In genomic region chr20:47784599-47785320, GRCh38 we compare ENCODE assay signal across 8 cellular contexts. TPM values are rescaled to one million over a fixed set of nuclear protein-coding genes. Genes with fewer than 3 reads are reported as not detected.
DNase-seq lines count a peak whose midpoint lies in the region; ATAC-seq and TF ChIP-seq lines count a peak whose summit lies in the region.

No MANE protein-coding gene starts in this region.

- WGBS in testis, 2 donors: 0 to 1% methylated on average over 3 to 63 of the region's 69 CpGs

- peaks cover 19% of the 10 kb centered on the region for H3K4me1 Mint-ChIP-seq in CD8-positive, alpha-beta T cell (ENCODE audit: low read depth)
- H3K4me1 Mint-ChIP-seq in central memory CD8-positive, alpha-beta T cell: no peaks in the 10 kb centered on the region

- H3K27me3 Mint-ChIP-seq in CD8-positive, alpha-beta T cell (ENCODE audit: low read depth): peaks cover 49% of the 10 kb centered on the region
- peaks cover 72% of the 10 kb centered on the region for H3K27me3 Mint-ChIP-seq in central memory CD8-positive, alpha-beta T cell

- intact Hi-C loops in CD8-positive, alpha-beta T cell (cut with DNase I, micrococcal nuclease): loop anchor here in 1 of 2 experiments (5.0 kb wide), 1 partner anchor 57 kb away; no protein-coding TSS in a partner anchor
- intact Hi-C loops in left lung (cut with DNase I) (no loop called here), testis (cut with DNase I; ENCODE audit: low total_unique reads) (loop anchor here (5.0 kb wide), 1 partner anchor 838 kb away; no protein-coding TSS in a partner anchor)

- H3K36me3 ChIP-seq in CD8-positive, alpha-beta T cell (ENCODE audit: insufficient read depth, low read length): no peaks in the 10 kb centered on the region
- H3K36me3 ChIP-seq in left lung (no peaks in the 10 kb centered on the region), testis (ENCODE audit: low read depth, missing control alignments) (no peaks in the 10 kb centered on the region)

- no peaks in the 10 kb centered on the region for H3K9me3 Mint-ChIP-seq in CD8-positive, alpha-beta T cell
- H3K9me3 Mint-ChIP-seq in central memory CD8-positive, alpha-beta T cell: no peaks in the 10 kb centered on the region

- no peak for ATAC-seq in CD8-positive, alpha-beta T cell
- ATAC-seq in central memory CD8-positive, alpha-beta T cell (replicated peaks; ENCODE audit: extremely low read depth, poor library complexity, severe bottlenecking): peak; percentile 28
- ATAC-seq in left lung (peak; percentile 18), GM18519 (IDR thresholded peaks at IDR 0.05; ENCODE audit: low FRiP score, unreplicated experiment) (no peak)

- no peak for TF ChIP-seq POLR2A in testis (IDR thresholded peaks at IDR 0.05)

- no peak for TF ChIP-seq CTCF in CD8-positive, alpha-beta T cell (IDR thresholded peaks at IDR 0.05)
- no peak for TF ChIP-seq CTCF in left lung (IDR thresholded peaks at IDR 0.05)
- peak; percentile 17 to 34 (median 23) for TF ChIP-seq CTCF in testis (IDR thresholded peaks at IDR 0.05)

- peaks cover 11% of the 10 kb centered on the region for H3K27me3 ChIP-seq in CD8-positive, alpha-beta T cell (ENCODE audit: insufficient read depth, low read length)
- H3K27me3 ChIP-seq in left lung (peaks cover 6 to 73% of the 10 kb centered on the region in 2 donors), testis (no peaks in the 10 kb centered on the region)

- H3K4me3 ChIP-seq in CD8-positive, alpha-beta T cell (ENCODE audit: low read depth, low read length): no peak overlapping the region
- peak overlapping the region; percentile 43 to 49 for H3K4me3 ChIP-seq in left lung
- peak overlapping the region; percentile 58 to 68 for H3K4me3 ChIP-seq in testis

- H3K9me3 ChIP-seq in CD8-positive, alpha-beta T cell (ENCODE audit: low read length): no peaks in the 10 kb centered on the region
- H3K9me3 ChIP-seq in left lung: no peaks in the 10 kb centered on the region
- H3K9me3 ChIP-seq in testis: no peaks in the 10 kb centered on the region

- H3K36me3 Mint-ChIP-seq in CD8-positive, alpha-beta T cell: no peaks in the 10 kb centered on the region
- no peaks in the 10 kb centered on the region for H3K36me3 Mint-ChIP-seq in central memory CD8-positive, alpha-beta T cell (ENCODE audit: insufficient read depth)

- no peak overlapping the region for H3K27ac ChIP-seq in CD8-positive, alpha-beta T cell (ENCODE audit: low read depth, low read length)
- H3K27ac ChIP-seq in left lung: no peak overlapping the region
- H3K27ac ChIP-seq in testis: peak overlapping the region; percentile 24 to 73

- peaks cover 13% of the 10 kb centered on the region for H3K4me1 ChIP-seq in CD8-positive, alpha-beta T cell (ENCODE audit: insufficient read depth, low read length)
- peaks cover 4 to 26% of the 10 kb centered on the region in 2 donors for H3K4me1 ChIP-seq in left lung
- H3K4me1 ChIP-seq in testis: peaks cover 16% of the 10 kb centered on the region

- POLR2A ChIA-PET in CD8-positive, alpha-beta T cell (lab: Charles Lee): no interaction called here

- CTCF ChIA-PET in CD8-positive, alpha-beta T cell (lab: Charles Lee): no interaction called here

- DNase-seq in CD8-positive, alpha-beta T cell: no peak
- DNase-seq in LHCN-M2 (ENCODE audit: low read depth): peak; percentile 23
- no peak for DNase-seq in central memory CD8-positive, alpha-beta T cell (ENCODE audit: low spot score in 2 of 2)
- peak; percentile 36 to 82 for DNase-seq in left lung
- DNase-seq in testis: no peak
- no peak for DNase-seq in stimulated activated CD8-positive, alpha-beta memory T cell treated with anti-CD3 and anti-CD28 coated beads, Interleukin-4, amount 100 ng/mL, for 48 hours
- no peak for DNase-seq in RKO (ENCODE audit: low spot score)

- no peak overlapping the region for H3K27ac Mint-ChIP-seq in CD8-positive, alpha-beta T cell
- no peak overlapping the region for H3K27ac Mint-ChIP-seq in central memory CD8-positive, alpha-beta T cell (ENCODE audit: low read depth)

- peak overlapping the region; percentile 15 for H3K4me3 Mint-ChIP-seq in CD8-positive, alpha-beta T cell
- no peak overlapping the region for H3K4me3 Mint-ChIP-seq in central memory CD8-positive, alpha-beta T cell

RNA-seq across cellular contexts. Expression of gene SULF2, which starts 0.5 kb away (rescaled TPM):
- total RNA-seq in CD8-positive, alpha-beta T cell: 1 to 10 TPM in 1 of 2 experiments, under 1 TPM in 1; 0.76 to 1.2 TPM
- total RNA-seq in LHCN-M2 (2014; rRNA removed) (2.4 and 3.2 TPM in 2 replicates), left lung (10 to 100 TPM; 40.4 to 42.0 TPM), testis (100 to 1,000 TPM in 1 of 2 donors, 10 to 100 TPM in 1; 95.6 to 117 TPM)
- 1.4 TPM for polyA plus RNA-seq in LHCN-M2 (2012)
- polyA plus RNA-seq in testis (ENCODE audit: insufficient read depth, low read depth, low replicate concordance): 61.5 TPM

Comparison
In these comparisons a context has a peak if more than half of its experiments do, and no peak if none do; other contexts are left out.
1. ATAC-seq: peak in central memory CD8-positive, alpha-beta T cell (single experiment) and left lung (single experiment); none in CD8-positive, alpha-beta T cell (single experiment) and GM18519 (single experiment).
2. DNase-seq: peak in LHCN-M2 (single experiment) and left lung (2 of 2); none in CD8-positive, alpha-beta T cell (0 of 7), central memory CD8-positive, alpha-beta T cell (0 of 2), testis (single experiment), stimulated activated CD8-positive, alpha-beta memory T cell treated with anti-CD3 and anti-CD28 coated beads, Interleukin-4, amount 100 ng/mL, for 48 hours (single experiment) and RKO (single experiment).
3. H3K27ac ChIP-seq: peak in testis (2 of 2); none in CD8-positive, alpha-beta T cell (single experiment) and left lung (0 of 2).
4. CTCF ChIP-seq: peak in testis (3 of 3); none in CD8-positive, alpha-beta T cell (single experiment) and left lung (0 of 2).